19 cellular contexts compared by ENCODE assay signal in genomic region chr4:35539404-35540055, GRCh38.
"Had no signal": no experiment of that assay in that cellular context is flagged by ENCODE, and none has a peak within 500 bp of the region (broad histone marks: within the 10 kb centered on the region; RNA-seq: fewer than 3 reads in every experiment).

No MANE protein-coding gene starts in this region.

- H3K4me3 ChIP-seq: coronary artery, heart right ventricle, lower lobe of right lung, spleen, testis, vagina had no signal

- H3K4me1 ChIP-seq: heart right ventricle, lower lobe of right lung, spleen, testis, vagina had no signal

- H3K27ac ChIP-seq: coronary artery, heart right ventricle, lower lobe of right lung, spleen, testis, vagina had no signal

- H3K9me3 ChIP-seq: lower lobe of right lung, testis, vagina had no signal

- H3K36me3 ChIP-seq: heart right ventricle, lower lobe of right lung, spleen, vagina had no signal

- ATAC-seq: activated T-cell treated with anti-CD3 and anti-CD28 coated beads, Interleukin-2, amount 50 U/mL, for 4 hours; heart right ventricle; lower lobe of right lung; naive thymus-derived CD8-positive, alpha-beta T cell had no signal

- DNase-seq: activated CD4-positive, alpha-beta T cell treated with anti-CD3 and anti-CD28 coated beads for 4 hours; activated CD4-positive, alpha-beta T cell treated with anti-CD3 and anti-CD28 coated beads, Interleukin-2, amount 50 U/mL, for 48 hours; activated CD4-positive, CD25-positive, alpha-beta regulatory T cell; activated CD8-positive, alpha-beta memory T cell treated with anti-CD3 and anti-CD28 coated beads, Interleukin-2, amount 50 U/mL, for 48 hours; activated naive CD4-positive, alpha-beta T cell; activated T-cell treated with anti-CD3 and anti-CD28 coated beads, Interleukin-2, amount 50 U/mL, for 4 hours; amniotic stem cell; cerebellar nuclear complex; heart right ventricle; kidney; lower lobe of right lung; naive thymus-derived CD8-positive, alpha-beta T cell; retina; spleen; stimulated activated CD4-positive, alpha-beta T cell treated with anti-CD3 and anti-CD28 coated beads, Interleukin-4, amount 100 ng/mL, for 1 hour; stimulated activated naive CD4-positive, alpha-beta T cell; testis had no signal

- H3K27me3 ChIP-seq: heart right ventricle, spleen, testis, vagina had no signal
